ENCODE assay signal across 8 cellular contexts in the genomic region with DNA sequence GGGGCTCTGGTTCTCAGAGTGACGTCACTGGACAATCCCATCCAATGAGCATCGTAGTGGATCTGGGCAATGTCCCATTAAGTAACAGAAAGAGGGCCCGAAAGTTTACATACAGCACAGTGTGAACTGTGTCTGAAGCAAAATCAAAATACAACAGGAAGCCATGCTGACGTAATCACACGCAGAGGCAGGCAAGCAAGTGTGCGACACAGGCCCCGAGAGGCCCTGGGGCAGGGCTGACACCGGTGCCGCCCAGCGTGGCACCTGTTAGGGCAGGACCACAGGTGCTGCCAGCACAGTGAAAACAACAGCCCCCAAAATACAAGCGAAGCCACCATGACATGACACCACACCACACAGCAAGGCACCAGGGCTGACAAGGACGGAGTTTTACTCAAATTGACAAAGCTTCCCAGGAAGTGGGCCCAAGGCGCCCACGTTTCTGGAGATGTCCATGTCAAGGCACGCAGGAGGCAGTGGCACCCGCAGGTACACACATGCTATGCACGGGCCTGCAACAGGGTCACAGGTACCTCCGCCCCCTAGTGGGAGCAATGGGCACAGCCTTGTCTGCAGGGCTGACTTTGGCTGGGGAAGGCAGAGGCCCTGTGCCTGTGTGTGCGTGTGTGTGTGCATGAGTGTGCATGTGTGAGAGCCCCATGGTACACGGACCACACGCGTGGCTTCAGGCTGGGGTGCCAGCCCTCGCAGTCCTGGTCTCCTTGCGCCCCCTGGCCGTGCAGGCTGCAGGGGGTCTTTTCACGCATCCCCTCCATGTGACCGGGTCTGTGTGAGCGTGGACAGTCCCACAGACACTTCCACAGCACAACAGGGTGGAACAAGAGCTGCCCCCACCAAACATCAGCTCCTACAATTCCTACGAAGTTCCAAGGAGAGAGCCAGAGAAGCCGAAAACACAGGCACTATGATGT. TPM values are rescaled to one million over a fixed set of nuclear protein-coding genes. Genes with fewer than 3 reads are reported as not detected.
A peak's percentile ranks its signal among the peaks of the same experiment; 100 is the strongest.
DNase-seq lines count a peak whose midpoint lies in the region; ATAC-seq and TF ChIP-seq lines count a peak whose summit lies in the region.

No MANE protein-coding gene starts in this region.

- H3K36me3 ChIP-seq in KOPT-K1 (ENCODE audit: insufficient read depth, low read length), result peaks cover 51% of the 10 kb centered on the region; the same call in 1 of the 2 replicates

- peaks cover 24% of the 10 kb centered on the region for H3K36me3 Mint-ChIP-seq in brain

- peak overlapping the region; percentile 29 for H3K27ac ChIP-seq in KOPT-K1 (ENCODE audit: low read depth, low read length, poor library complexity, severe bottlenecking)

- DNase-seq in DMS153 (lab: John Stamatoyannopoulos, UW), result peak; percentile 31
- DNase-seq in DMS153 treated with DMSO at 0.1 percent for 48 hours (lab: John Stamatoyannopoulos, UW; ENCODE audit: unreplicated experiment), result no peak
- DNase-seq in T-helper 9 cell, result peak; percentile 62
- DNase-seq in left kidney (ENCODE audit: low read depth, low spot score), result peak; percentile 79
- peak; percentile 31 for DNase-seq in stimulated activated CD8-positive, alpha-beta memory T cell treated with anti-CD3 and anti-CD28 coated beads, Interleukin-15, amount 100 ng/mL, for 24 hours (ENCODE audit: low read depth)

- peak overlapping the region in 2 of 5 experiments; percentile 79 to 91 for H3K27ac Mint-ChIP-seq in brain

- no peaks in the 10 kb centered on the region for H3K9me3 Mint-ChIP-seq in brain

- peaks cover 2% of the 10 kb centered on the region for H3K27me3 Mint-ChIP-seq in brain

- TF ChIP-seq CTCF in brain (conservative IDR thresholded peaks at IDR 0.05), result peak; percentile 86 to 91

- peak overlapping the region in 1 of 5 experiments; percentile 57 for H3K4me3 Mint-ChIP-seq in brain

- no peaks in the 10 kb centered on the region for H3K9me3 ChIP-seq in KOPT-K1 (ENCODE audit: insufficient read depth, low read length, poor library complexity, severe bottlenecking)

- H3K4me1 Mint-ChIP-seq in brain, result peaks cover 54% of the 10 kb centered on the region

- ATAC-seq in GM21723 (IDR thresholded peaks at IDR 0.05; ENCODE audit: unreplicated experiment), result peak; percentile 70

RNA-seq across cellular contexts. Expression of gene QSOX2, which starts 19.6 kb away (rescaled TPM):
- polyA plus RNA-seq in brain (ENCODE audit: insufficient read depth, low read depth, low replicate concordance), result 33.2 TPM

RNA-seq across cellular contexts. Expression of gene LHX3, which starts 21.1 kb away (rescaled TPM):
- 1.6 TPM for polyA plus RNA-seq in brain (ENCODE audit: insufficient read depth, low read depth, low replicate concordance)
